Comparison of ENCODE assay signal across 1 cellular context in genomic region chr2:157124731-157125130, GRCh38.
TF ChIP-seq lines count a peak whose summit lies in the region.

No MANE protein-coding gene starts in this region.

TF ChIP-seq in GM23338, 12 proteins besides CTCF, POLR2A, EP300 and RAD21 (continued from another document):
- TF ChIP-seq, protein P1, sequence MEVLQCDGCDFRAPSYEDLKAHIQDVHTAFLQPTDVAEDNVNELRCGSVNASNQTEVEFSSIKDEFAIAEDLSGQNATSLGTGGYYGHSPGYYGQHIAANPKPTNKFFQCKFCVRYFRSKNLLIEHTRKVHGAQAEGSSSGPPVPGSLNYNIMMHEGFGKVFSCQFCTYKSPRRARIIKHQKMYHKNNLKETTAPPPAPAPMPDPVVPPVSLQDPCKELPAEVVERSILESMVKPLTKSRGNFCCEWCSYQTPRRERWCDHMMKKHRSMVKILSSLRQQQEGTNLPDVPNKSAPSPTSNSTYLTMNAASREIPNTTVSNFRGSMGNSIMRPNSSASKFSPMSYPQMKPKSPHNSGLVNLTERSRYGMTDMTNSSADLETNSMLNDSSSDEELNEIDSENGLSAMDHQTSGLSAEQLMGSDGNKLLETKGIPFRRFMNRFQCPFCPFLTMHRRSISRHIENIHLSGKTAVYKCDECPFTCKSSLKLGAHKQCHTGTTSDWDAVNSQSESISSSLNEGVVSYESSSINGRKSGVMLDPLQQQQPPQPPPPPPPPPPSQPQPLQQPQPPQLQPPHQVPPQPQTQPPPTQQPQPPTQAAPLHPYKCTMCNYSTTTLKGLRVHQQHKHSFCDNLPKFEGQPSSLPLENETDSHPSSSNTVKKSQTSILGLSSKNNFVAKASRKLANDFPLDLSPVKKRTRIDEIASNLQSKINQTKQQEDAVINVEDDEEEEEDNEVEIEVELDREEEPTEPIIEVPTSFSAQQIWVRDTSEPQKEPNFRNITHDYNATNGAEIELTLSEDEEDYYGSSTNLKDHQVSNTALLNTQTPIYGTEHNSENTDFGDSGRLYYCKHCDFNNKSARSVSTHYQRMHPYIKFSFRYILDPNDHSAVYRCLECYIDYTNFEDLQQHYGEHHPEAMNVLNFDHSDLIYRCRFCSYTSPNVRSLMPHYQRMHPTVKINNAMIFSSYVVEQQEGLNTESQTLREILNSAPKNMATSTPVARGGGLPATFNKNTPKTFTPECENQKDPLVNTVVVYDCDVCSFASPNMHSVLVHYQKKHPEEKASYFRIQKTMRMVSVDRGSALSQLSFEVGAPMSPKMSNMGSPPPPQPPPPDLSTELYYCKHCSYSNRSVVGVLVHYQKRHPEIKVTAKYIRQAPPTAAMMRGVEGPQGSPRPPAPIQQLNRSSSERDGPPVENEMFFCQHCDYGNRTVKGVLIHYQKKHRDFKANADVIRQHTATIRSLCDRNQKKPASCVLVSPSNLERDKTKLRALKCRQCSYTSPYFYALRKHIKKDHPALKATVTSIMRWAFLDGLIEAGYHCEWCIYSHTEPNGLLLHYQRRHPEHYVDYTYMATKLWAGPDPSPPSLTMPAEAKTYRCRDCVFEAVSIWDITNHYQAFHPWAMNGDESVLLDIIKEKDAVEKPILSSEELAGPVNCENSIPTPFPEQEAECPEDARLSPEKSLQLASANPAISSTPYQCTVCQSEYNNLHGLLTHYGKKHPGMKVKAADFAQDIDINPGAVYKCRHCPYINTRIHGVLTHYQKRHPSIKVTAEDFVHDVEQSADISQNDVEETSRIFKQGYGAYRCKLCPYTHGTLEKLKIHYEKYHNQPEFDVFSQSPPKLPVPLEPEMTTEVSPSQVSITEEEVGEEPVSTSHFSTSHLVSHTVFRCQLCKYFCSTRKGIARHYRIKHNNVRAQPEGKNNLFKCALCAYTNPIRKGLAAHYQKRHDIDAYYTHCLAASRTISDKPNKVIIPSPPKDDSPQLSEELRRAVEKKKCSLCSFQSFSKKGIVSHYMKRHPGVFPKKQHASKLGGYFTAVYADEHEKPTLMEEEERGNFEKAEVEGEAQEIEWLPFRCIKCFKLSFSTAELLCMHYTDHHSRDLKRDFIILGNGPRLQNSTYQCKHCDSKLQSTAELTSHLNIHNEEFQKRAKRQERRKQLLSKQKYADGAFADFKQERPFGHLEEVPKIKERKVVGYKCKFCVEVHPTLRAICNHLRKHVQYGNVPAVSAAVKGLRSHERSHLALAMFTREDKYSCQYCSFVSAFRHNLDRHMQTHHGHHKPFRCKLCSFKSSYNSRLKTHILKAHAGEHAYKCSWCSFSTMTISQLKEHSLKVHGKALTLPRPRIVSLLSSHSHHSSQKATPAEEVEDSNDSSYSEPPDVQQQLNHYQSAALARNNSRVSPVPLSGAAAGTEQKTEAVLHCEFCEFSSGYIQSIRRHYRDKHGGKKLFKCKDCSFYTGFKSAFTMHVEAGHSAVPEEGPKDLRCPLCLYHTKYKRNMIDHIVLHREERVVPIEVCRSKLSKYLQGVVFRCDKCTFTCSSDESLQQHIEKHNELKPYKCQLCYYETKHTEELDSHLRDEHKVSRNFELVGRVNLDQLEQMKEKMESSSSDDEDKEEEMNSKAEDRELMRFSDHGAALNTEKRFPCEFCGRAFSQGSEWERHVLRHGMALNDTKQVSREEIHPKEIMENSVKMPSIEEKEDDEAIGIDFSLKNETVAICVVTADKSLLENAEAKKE (CRISPR knock-in tag; IDR thresholded peaks at IDR 0.05): no peak
- TF ChIP-seq JUNB (IDR thresholded peaks at IDR 0.05; ENCODE audit: unreplicated experiment): no peak
- TF ChIP-seq ZNF331 (CRISPR knock-in tag; IDR thresholded peaks at IDR 0.05; ENCODE audit: low read depth): no peak
- TF ChIP-seq ETS1 (IDR thresholded peaks at IDR 0.05): no peak
- TF ChIP-seq POLR2AphosphoS5 (IDR thresholded peaks at IDR 0.05; ENCODE audit: low read depth): no peak
- no peak for TF ChIP-seq EZH2 (IDR thresholded peaks at IDR 0.05; ENCODE audit: low read depth, unreplicated experiment)
